Comparison of ENCODE assay signal across 8 cellular contexts in the genomic region with DNA sequence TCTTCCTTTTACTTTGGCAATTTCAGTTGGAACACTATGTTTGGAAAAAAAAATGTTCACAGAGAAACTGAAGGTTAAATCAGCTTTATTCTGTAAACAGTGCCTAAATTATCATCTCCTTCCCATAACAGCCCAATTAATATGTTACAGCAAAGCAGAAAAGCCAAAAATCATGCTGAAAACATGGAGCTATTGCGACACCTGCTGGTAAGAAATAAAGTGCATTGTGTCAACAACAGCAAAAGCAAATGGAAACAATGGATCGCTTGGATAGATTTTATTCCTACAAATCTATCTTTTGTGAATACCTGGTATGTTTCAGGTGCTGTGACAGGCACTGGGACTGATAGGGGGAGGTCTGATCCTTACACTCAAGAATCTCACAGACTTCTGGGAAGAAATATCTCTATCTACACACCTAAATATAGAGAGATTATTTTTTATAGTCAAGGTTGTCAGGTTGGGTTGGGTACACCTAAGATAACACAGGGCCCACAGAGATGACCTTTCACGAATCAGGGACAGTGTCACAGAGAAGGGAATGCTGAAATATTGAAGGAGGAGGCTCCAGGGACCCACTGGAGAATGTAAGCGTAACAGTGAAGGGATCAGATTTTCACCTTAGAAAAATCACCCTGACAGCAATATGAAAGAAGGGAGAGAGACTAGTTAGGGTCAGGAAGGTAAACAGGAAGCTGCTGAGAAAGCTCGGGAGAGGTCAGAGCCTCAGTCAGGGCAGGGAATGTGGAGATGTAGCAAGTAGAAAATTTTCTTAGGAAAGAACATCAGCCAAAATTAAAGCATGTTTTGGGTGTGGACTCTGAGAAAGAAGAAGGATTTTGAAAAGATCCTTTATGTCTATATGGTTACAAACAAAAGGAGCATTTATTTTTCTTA. TPM values are rescaled to one million over a fixed set of nuclear protein-coding genes. Genes with fewer than 3 reads are reported as not detected.
DNase-seq lines count a peak whose midpoint lies in the region; ATAC-seq, FAIRE-seq and TF ChIP-seq lines count a peak whose summit lies in the region.

No MANE protein-coding gene starts in this region.

- H3K4me2 ChIP-seq in parathyroid adenoma (ENCODE audit: low read length), result no peak overlapping the region

- ATAC-seq in HG03139 (IDR thresholded peaks at IDR 0.05; ENCODE audit: unreplicated experiment), result peak; percentile 73

- no peaks in the 10 kb centered on the region for H3K36me3 Mint-ChIP-seq in activated CD4-positive, alpha-beta memory T cell treated with anti-CD3 and anti-CD28 coated beads, Interleukin-2, amount 10 ng/mL, durations not matched to agents 7 days and 5 days (ENCODE audit: low read depth)

- H3K4me3 Mint-ChIP-seq in activated CD4-positive, alpha-beta memory T cell treated with anti-CD3 and anti-CD28 coated beads, Interleukin-2, amount 10 ng/mL, durations not matched to agents 7 days and 5 days, result no peak overlapping the region

- H3K9ac ChIP-seq in parathyroid adenoma, result no peak overlapping the region

- no peak overlapping the region for H3K27ac Mint-ChIP-seq in activated CD4-positive, alpha-beta memory T cell treated with anti-CD3 and anti-CD28 coated beads, Interleukin-2, amount 10 ng/mL, durations not matched to agents 7 days and 5 days

- POLR2A ChIA-PET in activated CD4-positive, alpha-beta memory T cell treated with anti-CD3 and anti-CD28 coated beads, Interleukin-2, amount 10 ng/mL, durations not matched to agents 7 days and 5 days (lab: Charles Lee), result no interaction called here

- H3K36me3 ChIP-seq in parathyroid adenoma (ENCODE audit: control insufficient read depth, insufficient read depth, low read length), result no peaks in the 10 kb centered on the region

- H3K4me3 ChIP-seq in fibroblast of the aortic adventitia (ENCODE audit: low read depth, low read length), result no peak overlapping the region
- no peak overlapping the region for H3K4me3 ChIP-seq in parathyroid adenoma (ENCODE audit: low read depth, low read length)

- H3K27ac ChIP-seq in C4-2B, result no peak overlapping the region
- H3K27ac ChIP-seq in parathyroid adenoma, result no peak overlapping the region

- H3K27me3 Mint-ChIP-seq in activated CD4-positive, alpha-beta memory T cell treated with anti-CD3 and anti-CD28 coated beads, Interleukin-2, amount 10 ng/mL, durations not matched to agents 7 days and 5 days, result peaks cover 4% of the 10 kb centered on the region

- H3K9me3 ChIP-seq in parathyroid adenoma (ENCODE audit: control insufficient read depth, low read length), result no peaks in the 10 kb centered on the region

- FAIRE-seq in GM18507 (lab: Jason Lieb, UNC), result peak; percentile 79

- peak overlapping the region; percentile 7 for H2AFZ ChIP-seq in parathyroid adenoma

- no peaks in the 10 kb centered on the region for H3K79me2 ChIP-seq in parathyroid adenoma

- CTCF ChIA-PET in activated CD4-positive, alpha-beta memory T cell treated with anti-CD3 and anti-CD28 coated beads, Interleukin-2, amount 10 ng/mL, durations not matched to agents 7 days and 5 days (lab: Charles Lee), result interaction anchor here (0.6 to 4.2 kb wide), 24 partner anchors 9 to 197 kb away, joined by 3 to 31 read pairs (median 4); a partner anchor contains a TSS

- H3K4me1 ChIP-seq in parathyroid adenoma, result no peaks in the 10 kb centered on the region

- H3K27me3 ChIP-seq in parathyroid adenoma (ENCODE audit: control insufficient read depth, insufficient read depth, low read length), result no peaks in the 10 kb centered on the region

- H3K4me1 Mint-ChIP-seq in activated CD4-positive, alpha-beta memory T cell treated with anti-CD3 and anti-CD28 coated beads, Interleukin-2, amount 10 ng/mL, durations not matched to agents 7 days and 5 days, result no peaks in the 10 kb centered on the region

- peak; percentile 90 for TF ChIP-seq CTCF in C4-2B (conservative IDR thresholded peaks at IDR 0.05)
- TF ChIP-seq CTCF in fibroblast of the aortic adventitia (IDR thresholded peaks at IDR 0.05; ENCODE audit: insufficient read depth, low read length), result peak; percentile 83
- peak; percentile 46 for TF ChIP-seq CTCF in parathyroid adenoma (IDR thresholded peaks at IDR 0.05)

- no peaks in the 10 kb centered on the region for H3K9me3 Mint-ChIP-seq in activated CD4-positive, alpha-beta memory T cell treated with anti-CD3 and anti-CD28 coated beads, Interleukin-2, amount 10 ng/mL, durations not matched to agents 7 days and 5 days

- DNase-seq in GM18507 (ENCODE audit: extremely low spot score, insufficient read length, low read depth) (no peak), NCI-H345 treated with DMSO at 0.1 percent for 48 hours (lab: John Stamatoyannopoulos, UW; ENCODE audit: unreplicated experiment) (peak; percentile 69), fibroblast of the aortic adventitia (ENCODE audit: low read depth) (peak; percentile 75), NCI-H1048 (lab: John Stamatoyannopoulos, UW) (no peak)
- DNase-seq in activated CD4-positive, alpha-beta memory T cell treated with anti-CD3 and anti-CD28 coated beads, Interleukin-2, amount 10 ng/mL, durations not matched to agents 7 days and 5 days, result peak; percentile 33

RNA-seq across cellular contexts. Expression of a gene that starts 16.5 kb away (rescaled TPM):
- under 1 TPM in 1 of 2 experiments, not detected in 1; 0.05 TPM for total RNA-seq in activated CD4-positive, alpha-beta memory T cell treated with anti-CD3 and anti-CD28 coated beads, Interleukin-2, amount 10 ng/mL, durations not matched to agents 7 days and 5 days
- total RNA-seq in fibroblast of the aortic adventitia (ENCODE audit: low replicate concordance), result not detected in 2 replicates

RNA-seq across cellular contexts. Expression of a gene that starts 42.8 kb away (rescaled TPM):
- 10 to 100 TPM; 18.1 to 19.1 TPM for total RNA-seq in activated CD4-positive, alpha-beta memory T cell treated with anti-CD3 and anti-CD28 coated beads, Interleukin-2, amount 10 ng/mL, durations not matched to agents 7 days and 5 days
- 31.4 and 51.3 TPM in 2 replicates for total RNA-seq in fibroblast of the aortic adventitia (ENCODE audit: low replicate concordance)

RNA-seq across cellular contexts. Expression of a gene that starts 42.9 kb away (rescaled TPM):
- 10 to 100 TPM; 16.0 to 16.3 TPM for total RNA-seq in activated CD4-positive, alpha-beta memory T cell treated with anti-CD3 and anti-CD28 coated beads, Interleukin-2, amount 10 ng/mL, durations not matched to agents 7 days and 5 days
- total RNA-seq in fibroblast of the aortic adventitia (ENCODE audit: low replicate concordance), result 19.2 and 19.6 TPM in 2 replicates

Comparison
In these comparisons a context has a peak if more than half of its experiments do, and no peak if none do; other contexts are left out.
1. DNase-seq: peak in NCI-H345 treated with DMSO at 0.1 percent for 48 hours (single experiment), activated CD4-positive, alpha-beta memory T cell treated with anti-CD3 and anti-CD28 coated beads, Interleukin-2, amount 10 ng/mL, durations not matched to agents 7 days and 5 days (single experiment) and fibroblast of the aortic adventitia (single experiment); none in GM18507 (single experiment) and NCI-H1048 (single experiment).
2. Peak in every context shown above with its lines, with median percentiles within 50 percentile points of each other: CTCF ChIP-seq.